ENCODE assay signal across 10 cellular contexts in the genomic region with DNA sequence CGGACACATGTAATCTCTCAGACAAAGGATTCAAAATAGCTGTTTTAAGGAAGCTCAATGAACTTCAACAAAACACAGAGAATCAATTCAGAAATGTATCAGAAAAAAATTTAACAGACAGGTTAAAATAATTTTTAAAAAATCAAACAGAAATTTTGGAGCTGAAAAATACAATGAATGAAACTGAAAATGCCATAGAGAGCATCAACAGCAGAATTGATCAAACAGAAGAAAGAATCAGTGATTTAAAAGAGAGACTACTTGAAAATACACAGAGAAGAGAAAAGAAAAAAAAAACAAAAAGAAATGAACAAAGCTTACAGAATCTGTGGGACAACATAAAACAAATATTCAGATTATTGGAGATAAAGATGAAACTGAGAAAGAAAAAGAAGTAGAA.
"Had no signal": no experiment of that assay in that cellular context is flagged by ENCODE, and none has a peak within 500 bp of the region (broad histone marks: within the 10 kb centered on the region; RNA-seq: fewer than 3 reads in every experiment).

No MANE protein-coding gene starts in this region.

- H3K9ac ChIP-seq: GM23248 had no signal

- H3K4me1 ChIP-seq: HAP-1 had no signal

- FAIRE-seq: H54 had no signal

- H2AFZ ChIP-seq: GM23248, GM23338 had no signal

- H3K27ac ChIP-seq: GM23248 had no signal

- H3K4me3 ChIP-seq: GM23248, GM23338, HAP-1 had no signal

- ATAC-seq: GM23338, HCT116 had no signal

- H3K36me3 ChIP-seq: HAP-1 had no signal

- H3K9me3 ChIP-seq: HAP-1 had no signal

- H3K4me2 ChIP-seq: GM23338 had no signal

- DNase-seq: GM23248, GOT3, H7, H9, HCEC 1CT, HFFc6 had no signal
